33 cellular contexts compared by ENCODE assay signal in the genomic region with DNA sequence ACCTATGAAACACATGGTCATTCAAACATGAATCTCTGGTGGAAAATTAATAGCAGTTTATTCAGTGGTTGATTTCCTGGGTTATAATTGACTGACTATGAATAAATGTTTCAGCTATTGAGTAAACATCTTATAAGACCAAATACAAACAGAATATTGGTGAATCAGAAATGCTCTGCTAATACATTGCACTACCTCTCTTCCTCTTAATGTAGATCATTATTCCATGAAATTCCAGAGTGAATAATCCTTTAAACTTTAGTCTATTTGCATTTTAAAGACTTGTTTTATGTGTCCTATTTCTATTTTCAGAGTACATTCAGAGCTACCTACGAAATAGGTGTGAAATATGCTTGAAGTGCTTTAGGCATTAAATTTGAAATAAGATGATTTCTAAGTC.
DNase-seq lines count a peak whose midpoint lies in the region; ATAC-seq and TF ChIP-seq lines count a peak whose summit lies in the region.
"Had no signal": no experiment of that assay in that cellular context is flagged by ENCODE, and none has a peak within 500 bp of the region (broad histone marks: within the 10 kb centered on the region; RNA-seq: fewer than 3 reads in every experiment).

No MANE protein-coding gene starts in this region.

- H3K4me1 Mint-ChIP-seq in GM23338: peaks cover 63% of the 10 kb centered on the region
- H3K4me1 Mint-ChIP-seq: B cell; CD14-positive monocyte; CD4-positive, alpha-beta memory T cell; CD4-positive, CD25-positive, alpha-beta regulatory T cell; CD8-positive, alpha-beta memory T cell had no signal

- H3K27me3 ChIP-seq in GM23338 (ENCODE audit: insufficient read depth): no peaks in the 10 kb centered on the region
- H3K27me3 ChIP-seq in PC-3 (ENCODE audit: low read length): no peaks in the 10 kb centered on the region
- no peaks in the 10 kb centered on the region for H3K27me3 ChIP-seq in MM.1S (replicated peaks; ENCODE audit: insufficient read depth, low read length)
- H3K27me3 ChIP-seq: BE2C; BLaER1; BLaER1 treated with 17β-estradiol and CSF1 and Interleukin-3, amounts not matched to agents 10 nM and 100 nM had no signal

- BruUV-seq in PC-3 (replicated peaks; lab: Mats Ljungman, UMichigan): no TSS peak

- CTCF ChIA-PET in PC-3 (lab: Charles Lee): no interaction called here

- TF ChIP-seq CTCF in GM23338 (conservative IDR thresholded peaks at IDR 0.05; ENCODE audit: low read depth in 2 of 2) (no peak), PC-3 (conservative IDR thresholded peaks at IDR 0.05; ENCODE audit: low read depth, low read length) (no peak), MM.1S (IDR thresholded peaks at IDR 0.05; ENCODE audit: low read length) (no peak)

- POLR2A ChIA-PET in PC-3 (lab: Charles Lee; ENCODE audit: unreplicated experiment): no interaction called here

- no peaks in the 10 kb centered on the region for H3F3A ChIP-seq in GM23338 (replicated peaks; ENCODE audit: low read depth)
- H3F3A ChIP-seq in PC-3 (ENCODE audit: low read length, unreplicated experiment): no peaks in the 10 kb centered on the region
- H3F3A ChIP-seq in MM.1S (ENCODE audit: insufficient read depth, low read length): no peaks in the 10 kb centered on the region

- no peak overlapping the region for H3K27ac Mint-ChIP-seq in GM23338
- H3K27ac Mint-ChIP-seq: B cell; CD14-positive monocyte; CD4-positive, alpha-beta memory T cell; CD4-positive, alpha-beta T cell; CD4-positive, CD25-positive, alpha-beta regulatory T cell; CD8-positive, alpha-beta memory T cell; CD8-positive, alpha-beta T cell had no signal

- H3K4me2 ChIP-seq in GM23338 (peak overlapping the region; percentile 15; the same call in 1 of the 2 replicates), PC-3 (ENCODE audit: low read length) (peak overlapping the region; percentile 23), MM.1S (ENCODE audit: low read depth, low read length) (no peak overlapping the region)
- H3K4me2 ChIP-seq: A549; BLaER1; BLaER1 treated with 17β-estradiol and CSF1 and Interleukin-3, amounts not matched to agents 10 nM and 100 nM had no signal

- H4K20me1 ChIP-seq in GM23338 (replicated peaks; ENCODE audit: insufficient read depth): no peaks in the 10 kb centered on the region
- H4K20me1 ChIP-seq in PC-3 (ENCODE audit: low read length): no peaks in the 10 kb centered on the region
- no peaks in the 10 kb centered on the region for H4K20me1 ChIP-seq in MM.1S (ENCODE audit: insufficient read depth, low read length)
- H4K20me1 ChIP-seq: BLaER1; BLaER1 treated with 17β-estradiol and CSF1 and Interleukin-3, amounts not matched to agents 10 nM and 100 nM had no signal

- H3K9ac ChIP-seq in PC-3 (ENCODE audit: low read length): no peak overlapping the region
- H3K9ac ChIP-seq in MM.1S (ENCODE audit: low read length): no peak overlapping the region
- H3K9ac ChIP-seq: BLaER1; BLaER1 treated with 17β-estradiol and CSF1 and Interleukin-3, amounts not matched to agents 10 nM and 100 nM had no signal

- DNase-seq in GM23338 (ENCODE audit: low spot score) (no peak), PC-3 (peak; percentile 69), renal cortical epithelial cell (ENCODE audit: low read depth) (peak; percentile 67), MM.1S (no peak)
- no peak for DNase-seq in effector CD8-positive, alpha-beta T cell (lab: John Stamatoyannopoulos, UW)
- DNase-seq: 8988T; ACHN; AML-193; BE2C; C1 segment of cervical spinal cord; Caco-2; Calu3; CD4-positive, alpha-beta memory T cell; CD4-positive, alpha-beta T cell; CD4-positive, CD25-positive, alpha-beta regulatory T cell; CD8-positive, alpha-beta memory T cell; CD8-positive, alpha-beta T cell; COR-L47; DMS 273 treated with DMSO at 0.1 percent for 48 hours; DMS153; DMS53; DMS79; DMS79 treated with DMSO at 0.1 percent for 48 hours; DND-41; EL had no signal

- H3K27me3 Mint-ChIP-seq in GM23338 (ENCODE audit: insufficient read depth, low read depth, poor library complexity): no peaks in the 10 kb centered on the region
- H3K27me3 Mint-ChIP-seq: B cell; CD4-positive, alpha-beta memory T cell; CD4-positive, alpha-beta T cell; CD4-positive, CD25-positive, alpha-beta regulatory T cell; CD8-positive, alpha-beta memory T cell had no signal

- peaks cover 5% of the 10 kb centered on the region; the same call in 1 of the 3 replicates for H3K36me3 Mint-ChIP-seq in GM23338 (ENCODE audit: low read depth)
- H3K36me3 Mint-ChIP-seq: CD14-positive monocyte; CD4-positive, alpha-beta memory T cell; CD4-positive, CD25-positive, alpha-beta regulatory T cell; CD8-positive, alpha-beta memory T cell; CD8-positive, alpha-beta T cell had no signal

- H2AFZ ChIP-seq in GM23338 (no peak overlapping the region), PC-3 (ENCODE audit: low read length) (no peak overlapping the region), MM.1S (ENCODE audit: low read length) (no peak overlapping the region)

- H3K4me1 ChIP-seq in GM23338 (ENCODE audit: insufficient read depth) (peaks cover 51% of the 10 kb centered on the region), PC-3 (ENCODE audit: insufficient read depth, low read length) (peaks cover 11% of the 10 kb centered on the region), MM.1S (ENCODE audit: low read length) (no peaks in the 10 kb centered on the region)
- H3K4me1 ChIP-seq: A549; BE2C; BLaER1; BLaER1 treated with 17β-estradiol and CSF1 and Interleukin-3, amounts not matched to agents 10 nM and 100 nM; Caco-2 had no signal

- H3K9me3 ChIP-seq in PC-3 (ENCODE audit: low read length): no peaks in the 10 kb centered on the region
- H3K9me3 ChIP-seq in MM.1S (replicated peaks; ENCODE audit: insufficient read depth, low read length): no peaks in the 10 kb centered on the region
- H3K9me3 ChIP-seq: A549; BE2C; BLaER1; BLaER1 treated with 17β-estradiol and CSF1 and Interleukin-3, amounts not matched to agents 10 nM and 100 nM; Caco-2 had no signal

- intact Hi-C loops in PC-3 (cut with micrococcal nuclease): loop anchor here (10.0 kb wide), 1 partner anchor 391 kb away; no protein-coding TSS in a partner anchor

- no peak overlapping the region for H3K4me3 ChIP-seq in GM23338
- H3K4me3 ChIP-seq in PC-3 (ENCODE audit: low read length): no peak overlapping the region
- H3K4me3 ChIP-seq in MM.1S (ENCODE audit: low read length): no peak overlapping the region
- H3K4me3 ChIP-seq: A549; BLaER1; BLaER1 treated with 17β-estradiol and CSF1 and Interleukin-3, amounts not matched to agents 10 nM and 100 nM had no signal

- no peak for ATAC-seq in GM23338
- peak; percentile 88 for ATAC-seq in PC-3
- ATAC-seq in HG02642 (IDR thresholded peaks at IDR 0.05; ENCODE audit: poor library complexity, unreplicated experiment): no peak
- ATAC-seq: A549; CD8-positive, alpha-beta T cell had no signal

- no peak overlapping the region for H3K4me3 Mint-ChIP-seq in GM23338
- H3K4me3 Mint-ChIP-seq: B cell; CD14-positive monocyte; CD4-positive, alpha-beta memory T cell; CD4-positive, alpha-beta T cell; CD4-positive, CD25-positive, alpha-beta regulatory T cell; CD8-positive, alpha-beta memory T cell; CD8-positive, alpha-beta T cell had no signal

- H3K9me2 ChIP-seq in GM23338 (ENCODE audit: insufficient read depth): no peaks in the 10 kb centered on the region
- no peaks in the 10 kb centered on the region for H3K9me2 ChIP-seq in PC-3 (replicated peaks; ENCODE audit: low read length)
- H3K9me2 ChIP-seq in MM.1S (replicated peaks; ENCODE audit: insufficient read depth, low read length): no peaks in the 10 kb centered on the region

- H3K36me3 ChIP-seq in GM23338 (ENCODE audit: insufficient read depth) (no peaks in the 10 kb centered on the region), PC-3 (ENCODE audit: low read depth, low read length) (no peaks in the 10 kb centered on the region), MM.1S (replicated peaks; ENCODE audit: insufficient read depth, low read length) (no peaks in the 10 kb centered on the region)
- H3K36me3 ChIP-seq: BE2C; BLaER1; BLaER1 treated with 17β-estradiol and CSF1 and Interleukin-3, amounts not matched to agents 10 nM and 100 nM had no signal

- no peak overlapping the region for H3K27ac ChIP-seq in GM23338 (ENCODE audit: low read depth)
- H3K27ac ChIP-seq in PC-3 (ENCODE audit: low read length): 0 out of 2 replicates have a peak overlapping the region, but pooled peaks have one; percentile 4
- H3K27ac ChIP-seq in MM.1S (ENCODE audit: low read length): no peak overlapping the region
- H3K27ac ChIP-seq: 22Rv1; A549; BLaER1; BLaER1 treated with 17β-estradiol and CSF1 and Interleukin-3, amounts not matched to agents 10 nM and 100 nM; C4-2B had no signal

- H3K79me2 ChIP-seq in GM23338 (replicated peaks; ENCODE audit: insufficient read depth) (no peaks in the 10 kb centered on the region), PC-3 (ENCODE audit: low read length) (no peaks in the 10 kb centered on the region), MM.1S (ENCODE audit: low read length) (no peaks in the 10 kb centered on the region)

- no peaks in the 10 kb centered on the region for H3K9me3 Mint-ChIP-seq in GM23338

TF ChIP-seq in GM23338, 12 proteins besides CTCF, POLR2A, EP300 and RAD21 (continues in another document):
- TF ChIP-seq POLR2AphosphoS5 (IDR thresholded peaks at IDR 0.05; ENCODE audit: low read depth) (no peak), EZH2 (IDR thresholded peaks at IDR 0.05; ENCODE audit: low read depth, unreplicated experiment) (no peak), CREB1 (CRISPR knock-in tag; IDR thresholded peaks at IDR 0.05; ENCODE audit: low read depth) (no peak)
- TF ChIP-seq, protein P1, sequence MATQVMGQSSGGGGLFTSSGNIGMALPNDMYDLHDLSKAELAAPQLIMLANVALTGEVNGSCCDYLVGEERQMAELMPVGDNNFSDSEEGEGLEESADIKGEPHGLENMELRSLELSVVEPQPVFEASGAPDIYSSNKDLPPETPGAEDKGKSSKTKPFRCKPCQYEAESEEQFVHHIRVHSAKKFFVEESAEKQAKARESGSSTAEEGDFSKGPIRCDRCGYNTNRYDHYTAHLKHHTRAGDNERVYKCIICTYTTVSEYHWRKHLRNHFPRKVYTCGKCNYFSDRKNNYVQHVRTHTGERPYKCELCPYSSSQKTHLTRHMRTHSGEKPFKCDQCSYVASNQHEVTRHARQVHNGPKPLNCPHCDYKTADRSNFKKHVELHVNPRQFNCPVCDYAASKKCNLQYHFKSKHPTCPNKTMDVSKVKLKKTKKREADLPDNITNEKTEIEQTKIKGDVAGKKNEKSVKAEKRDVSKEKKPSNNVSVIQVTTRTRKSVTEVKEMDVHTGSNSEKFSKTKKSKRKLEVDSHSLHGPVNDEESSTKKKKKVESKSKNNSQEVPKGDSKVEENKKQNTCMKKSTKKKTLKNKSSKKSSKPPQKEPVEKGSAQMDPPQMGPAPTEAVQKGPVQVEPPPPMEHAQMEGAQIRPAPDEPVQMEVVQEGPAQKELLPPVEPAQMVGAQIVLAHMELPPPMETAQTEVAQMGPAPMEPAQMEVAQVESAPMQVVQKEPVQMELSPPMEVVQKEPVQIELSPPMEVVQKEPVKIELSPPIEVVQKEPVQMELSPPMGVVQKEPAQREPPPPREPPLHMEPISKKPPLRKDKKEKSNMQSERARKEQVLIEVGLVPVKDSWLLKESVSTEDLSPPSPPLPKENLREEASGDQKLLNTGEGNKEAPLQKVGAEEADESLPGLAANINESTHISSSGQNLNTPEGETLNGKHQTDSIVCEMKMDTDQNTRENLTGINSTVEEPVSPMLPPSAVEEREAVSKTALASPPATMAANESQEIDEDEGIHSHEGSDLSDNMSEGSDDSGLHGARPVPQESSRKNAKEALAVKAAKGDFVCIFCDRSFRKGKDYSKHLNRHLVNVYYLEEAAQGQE (IDR thresholded peaks at IDR 0.05; ENCODE audit: unreplicated experiment): no peak

Comparison
In these comparisons a context has a peak if more than half of its experiments do, and no peak if none do; other contexts are left out.
1. DNase-seq: peak in PC-3 (single experiment) and renal cortical epithelial cell (single experiment); none in GM23338 (single experiment), effector CD8-positive, alpha-beta T cell (single experiment) and MM.1S (single experiment).